Comparison of ENCODE assay signal across 17 cellular contexts in the genomic region with DNA sequence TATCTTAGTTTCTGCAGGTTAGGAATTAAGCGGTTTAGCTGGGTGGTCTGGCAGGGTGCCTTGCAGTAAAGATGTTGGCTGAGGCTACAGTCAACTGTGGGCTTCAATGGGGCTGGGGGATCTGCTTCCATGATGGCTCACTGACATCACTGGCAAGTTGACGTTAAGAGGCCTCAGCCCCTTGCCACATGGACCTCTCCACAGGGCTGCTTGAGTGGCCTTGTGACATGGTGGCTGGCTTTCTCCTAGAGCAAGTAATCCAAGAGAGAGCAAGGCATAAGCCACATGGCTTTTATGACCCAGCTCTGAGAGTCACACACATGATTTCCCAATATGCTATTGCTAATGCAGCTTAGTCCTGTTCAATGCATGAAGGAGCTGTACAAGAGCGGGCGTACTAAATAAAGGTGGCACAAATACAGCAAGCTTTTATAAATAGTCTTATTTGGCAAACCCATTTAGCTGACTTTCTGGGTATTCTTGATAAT.
A peak's percentile ranks its signal among the peaks of the same experiment; 100 is the strongest.
DNase-seq lines count a peak whose midpoint lies in the region; ATAC-seq, FAIRE-seq and TF ChIP-seq lines count a peak whose summit lies in the region.
"Had no signal": no experiment of that assay in that cellular context is flagged by ENCODE, and none has a peak within 500 bp of the region (broad histone marks: within the 10 kb centered on the region; RNA-seq: fewer than 3 reads in every experiment).

No MANE protein-coding gene starts in this region.

- no peak for TF ChIP-seq CTCF in astrocyte (IDR thresholded peaks at IDR 0.05; ENCODE audit: insufficient read depth, low read depth, low read length)
- no peak for TF ChIP-seq CTCF in fibroblast of villous mesenchyme (IDR thresholded peaks at IDR 0.05; ENCODE audit: insufficient read depth, low read depth, low read length)

- H3K9ac ChIP-seq in astrocyte (ENCODE audit: low read length) = no peak overlapping the region

- peaks cover 20% of the 10 kb centered on the region for H3K36me3 Mint-ChIP-seq in activated CD4-positive, alpha-beta T cell treated with anti-CD3 and anti-CD28 coated beads, Interleukin-2, amount 10 ng/mL, durations not matched to agents 7 days and 5 days (ENCODE audit: low read depth)
- peaks cover 19% of the 10 kb centered on the region for H3K36me3 Mint-ChIP-seq in astrocyte (ENCODE audit: low read depth, unreplicated experiment)
- H3K36me3 Mint-ChIP-seq in activated CD4-positive, alpha-beta memory T cell treated with anti-CD3 and anti-CD28 coated beads, Interleukin-2, amount 10 ng/mL, durations not matched to agents 7 days and 5 days (ENCODE audit: low read depth) = peaks cover 26% of the 10 kb centered on the region

- ATAC-seq in HG03442 (IDR thresholded peaks at IDR 0.05; ENCODE audit: unreplicated experiment) = no peak
- ATAC-seq: CD8-positive, alpha-beta T cell; HCT116 had no signal

- no peak overlapping the region for H3K27ac ChIP-seq in astrocyte (ENCODE audit: low read depth, low read length)

- CTCF ChIA-PET in activated CD4-positive, alpha-beta T cell treated with anti-CD3 and anti-CD28 coated beads, Interleukin-2, amount 10 ng/mL, durations not matched to agents 7 days and 5 days (lab: Charles Lee) = no interaction called here
- CTCF ChIA-PET in activated CD4-positive, alpha-beta memory T cell treated with anti-CD3 and anti-CD28 coated beads, Interleukin-2, amount 10 ng/mL, durations not matched to agents 7 days and 5 days (lab: Charles Lee) = interaction anchor here (1.3 to 2.9 kb wide), 3 partner anchors 66 to 200 kb away, joined by 3 to 8 read pairs (median 4); no protein-coding TSS in a partner anchor

- no peak overlapping the region for H3K4me2 ChIP-seq in astrocyte (ENCODE audit: low read length)

- no peaks in the 10 kb centered on the region for H3K27me3 ChIP-seq in astrocyte (ENCODE audit: insufficient read depth, low read length)
- H3K27me3 ChIP-seq: BE2C had no signal

- H3K36me3 ChIP-seq in astrocyte (ENCODE audit: insufficient read depth, low read length) = no peaks in the 10 kb centered on the region
- H3K36me3 ChIP-seq: BE2C had no signal

- peaks cover 6% of the 10 kb centered on the region for H4K20me1 ChIP-seq in astrocyte (ENCODE audit: insufficient read depth, low read length)

- DNase-seq in activated CD4-positive, alpha-beta T cell treated with anti-CD3 and anti-CD28 coated beads, Interleukin-2, amount 10 ng/mL, durations not matched to agents 7 days and 5 days = no peak
- no peak for DNase-seq in activated CD4-positive, alpha-beta T cell treated with anti-CD3 and anti-CD28 coated beads for 1 hour
- DNase-seq in astrocyte (ENCODE audit: low read depth) = peak; percentile 18
- DNase-seq in fibroblast of villous mesenchyme (ENCODE audit: low read depth) = peak; percentile 33
- no peak for DNase-seq in activated CD4-positive, alpha-beta memory T cell treated with anti-CD3 and anti-CD28 coated beads, Interleukin-2, amount 10 ng/mL, durations not matched to agents 7 days and 5 days
- no peak for DNase-seq in AML-193 (lab: John Stamatoyannopoulos, UW)
- DNase-seq: BE2C; CD8-positive, alpha-beta T cell; GF-D8; KBM-7; NCI-H187 treated with DMSO at 0.1 percent for 48 hours; NCI-H446 treated with DMSO at 0.1 percent for 48 hours; SHP77 had no signal

- H3K4me1 Mint-ChIP-seq in activated CD4-positive, alpha-beta T cell treated with anti-CD3 and anti-CD28 coated beads, Interleukin-2, amount 10 ng/mL, durations not matched to agents 7 days and 5 days = no peaks in the 10 kb centered on the region
- H3K4me1 Mint-ChIP-seq in astrocyte (ENCODE audit: low read depth, unreplicated experiment) = peaks cover 14% of the 10 kb centered on the region
- peaks cover 2% of the 10 kb centered on the region for H3K4me1 Mint-ChIP-seq in activated CD4-positive, alpha-beta memory T cell treated with anti-CD3 and anti-CD28 coated beads, Interleukin-2, amount 10 ng/mL, durations not matched to agents 7 days and 5 days

- peak overlapping the region; percentile 54 for H3K27ac Mint-ChIP-seq in activated CD4-positive, alpha-beta T cell treated with anti-CD3 and anti-CD28 coated beads, Interleukin-2, amount 10 ng/mL, durations not matched to agents 7 days and 5 days
- H3K27ac Mint-ChIP-seq in astrocyte (ENCODE audit: unreplicated experiment) = no peak overlapping the region
- H3K27ac Mint-ChIP-seq in activated CD4-positive, alpha-beta memory T cell treated with anti-CD3 and anti-CD28 coated beads, Interleukin-2, amount 10 ng/mL, durations not matched to agents 7 days and 5 days = no peak overlapping the region
- H3K27ac Mint-ChIP-seq: CD8-positive, alpha-beta T cell had no signal

- no peaks in the 10 kb centered on the region for H3K9me3 ChIP-seq in astrocyte (ENCODE audit: insufficient read depth, low read depth, low read length)
- H3K9me3 ChIP-seq: BE2C had no signal

- no peak overlapping the region for H3K4me3 Mint-ChIP-seq in activated CD4-positive, alpha-beta T cell treated with anti-CD3 and anti-CD28 coated beads, Interleukin-2, amount 10 ng/mL, durations not matched to agents 7 days and 5 days
- H3K4me3 Mint-ChIP-seq in astrocyte (ENCODE audit: unreplicated experiment) = no peak overlapping the region
- H3K4me3 Mint-ChIP-seq in activated CD4-positive, alpha-beta memory T cell treated with anti-CD3 and anti-CD28 coated beads, Interleukin-2, amount 10 ng/mL, durations not matched to agents 7 days and 5 days = no peak overlapping the region
- H3K4me3 Mint-ChIP-seq: CD8-positive, alpha-beta T cell had no signal

- no peak for FAIRE-seq in astrocyte (lab: Jason Lieb, UNC)
- FAIRE-seq: GM19239, RCC 7860 had no signal

- H3K4me3 ChIP-seq in astrocyte (ENCODE audit: insufficient read depth, low read depth, low read length) = no peak overlapping the region
- no peak overlapping the region for H3K4me3 ChIP-seq in fibroblast of villous mesenchyme (ENCODE audit: low read depth, low read length)

- H3K79me2 ChIP-seq in astrocyte (ENCODE audit: insufficient read depth, low read length) = no peaks in the 10 kb centered on the region

- H2AFZ ChIP-seq in astrocyte (ENCODE audit: low read depth, low read length) = no peak overlapping the region

- H3K27me3 Mint-ChIP-seq in activated CD4-positive, alpha-beta T cell treated with anti-CD3 and anti-CD28 coated beads, Interleukin-2, amount 10 ng/mL, durations not matched to agents 7 days and 5 days = no peaks in the 10 kb centered on the region
- no peaks in the 10 kb centered on the region for H3K27me3 Mint-ChIP-seq in astrocyte (ENCODE audit: low read depth, unreplicated experiment)
- no peaks in the 10 kb centered on the region for H3K27me3 Mint-ChIP-seq in activated CD4-positive, alpha-beta memory T cell treated with anti-CD3 and anti-CD28 coated beads, Interleukin-2, amount 10 ng/mL, durations not matched to agents 7 days and 5 days

- POLR2A ChIA-PET in activated CD4-positive, alpha-beta T cell treated with anti-CD3 and anti-CD28 coated beads, Interleukin-2, amount 10 ng/mL, durations not matched to agents 7 days and 5 days (lab: Charles Lee) = no interaction called here
- POLR2A ChIA-PET in activated CD4-positive, alpha-beta memory T cell treated with anti-CD3 and anti-CD28 coated beads, Interleukin-2, amount 10 ng/mL, durations not matched to agents 7 days and 5 days (lab: Charles Lee) = no interaction called here

- no peaks in the 10 kb centered on the region for H3K4me1 ChIP-seq in astrocyte (ENCODE audit: insufficient read depth, low read length)

- peaks cover 4% of the 10 kb centered on the region for H3K9me3 Mint-ChIP-seq in activated CD4-positive, alpha-beta T cell treated with anti-CD3 and anti-CD28 coated beads, Interleukin-2, amount 10 ng/mL, durations not matched to agents 7 days and 5 days
- H3K9me3 Mint-ChIP-seq in astrocyte (ENCODE audit: unreplicated experiment) = peaks cover 4% of the 10 kb centered on the region
- H3K9me3 Mint-ChIP-seq in activated CD4-positive, alpha-beta memory T cell treated with anti-CD3 and anti-CD28 coated beads, Interleukin-2, amount 10 ng/mL, durations not matched to agents 7 days and 5 days = no peaks in the 10 kb centered on the region
- H3K9me3 Mint-ChIP-seq: CD8-positive, alpha-beta T cell had no signal

Comparison
In these comparisons a context has a peak if more than half of its experiments do, and no peak if none do; other contexts are left out.
1. DNase-seq: peak in astrocyte (single experiment) and fibroblast of villous mesenchyme (single experiment); none in activated CD4-positive, alpha-beta T cell treated with anti-CD3 and anti-CD28 coated beads, Interleukin-2, amount 10 ng/mL, durations not matched to agents 7 days and 5 days (single experiment), activated CD4-positive, alpha-beta T cell treated with anti-CD3 and anti-CD28 coated beads for 1 hour (single experiment), activated CD4-positive, alpha-beta memory T cell treated with anti-CD3 and anti-CD28 coated beads, Interleukin-2, amount 10 ng/mL, durations not matched to agents 7 days and 5 days (single experiment) and AML-193 (0 of 2).